26 cellular contexts compared by ENCODE assay signal in genomic region chr1:24097663-24098062, GRCh38. TPM values are rescaled to one million over a fixed set of nuclear protein-coding genes. Genes with fewer than 3 reads are reported as not detected.
"Had no signal": no experiment of that assay in that cellular context is flagged by ENCODE, and none has a peak within 500 bp of the region (broad histone marks: within the 10 kb centered on the region; RNA-seq: fewer than 3 reads in every experiment).

No MANE protein-coding gene starts in this region.

- H3K4me1 ChIP-seq: left lung, right lobe of liver, spleen, tibial nerve, upper lobe of right lung, vagina had no signal

- H3K27ac ChIP-seq: epithelial cell of prostate, esophagus muscularis mucosa, left lung, right lobe of liver, spleen, testis, tibial nerve, upper lobe of right lung, vagina had no signal

- H3K9me3 ChIP-seq: esophagus muscularis mucosa, left lung, right lobe of liver, spleen, testis, tibial nerve, upper lobe of right lung, vagina had no signal

- H3K9me3 Mint-ChIP-seq: dendritic cell treated with granulocyte-macrophage colony-stimulating factor and Interleukin-4, amounts not matched to agents 40 ng/mL and 50 ng/mL, for 4 days; effector memory CD8-positive, alpha-beta T cell; nephron progenitor cell; stimulated activated naive B cell treated with anti-CD40 and anti-IgM and Interleukin-4, amounts not matched to agents 10 μg/mL and 1 μg/mL and 100 μg/mL, for 72 hours; stimulated activated naive CD8-positive, alpha-beta T cell treated with anti-CD3 and anti-CD28 coated beads, Interleukin-15, amount 100 ng/mL, for 72 hours had no signal

- H3K4me3 ChIP-seq: esophagus muscularis mucosa, left lung, right lobe of liver, spleen, testis, tibial nerve, upper lobe of right lung, vagina had no signal

- ATAC-seq: effector memory CD8-positive, alpha-beta T cell; left lung; naive thymus-derived CD4-positive, alpha-beta T cell; right lobe of liver; stimulated activated naive B cell treated with anti-CD40 and anti-IgM and Interleukin-4, amounts not matched to agents 10 μg/mL and 1 μg/mL and 100 μg/mL, for 72 hours; stimulated activated naive CD8-positive, alpha-beta T cell treated with anti-CD3 and anti-CD28 coated beads, Interleukin-15, amount 100 ng/mL, for 72 hours; upper lobe of right lung had no signal

- H3K4me3 Mint-ChIP-seq: dendritic cell treated with granulocyte-macrophage colony-stimulating factor and Interleukin-4, amounts not matched to agents 40 ng/mL and 50 ng/mL, for 4 days; effector memory CD8-positive, alpha-beta T cell; naive thymus-derived CD4-positive, alpha-beta T cell; nephron progenitor cell; stimulated activated naive B cell treated with anti-CD40 and anti-IgM and Interleukin-4, amounts not matched to agents 10 μg/mL and 1 μg/mL and 100 μg/mL, for 72 hours; stimulated activated naive CD8-positive, alpha-beta T cell treated with anti-CD3 and anti-CD28 coated beads, Interleukin-15, amount 100 ng/mL, for 72 hours had no signal

- H3K27me3 ChIP-seq: right lobe of liver, testis, tibial nerve, upper lobe of right lung, vagina had no signal

- H3K36me3 ChIP-seq: left lung, right lobe of liver, spleen, tibial nerve, upper lobe of right lung, vagina had no signal

- DNase-seq: cerebellar nuclear complex; effector memory CD8-positive, alpha-beta T cell; hippocampal formation; kidney glomerular epithelial cell; left lung; naive thymus-derived CD4-positive, alpha-beta T cell; nephron progenitor cell; right lobe of liver; spleen; stimulated activated CD4-positive, alpha-beta T cell treated with anti-CD3 and anti-CD28 coated beads, Interleukin-15, amount 100 ng/mL, for 24 hours; stimulated activated CD4-positive, alpha-beta T cell treated with anti-CD3 and anti-CD28 coated beads, Interleukin-1b, Interleukin-23, amount 100 ng/mL, for 48 hours; stimulated activated CD4-positive, alpha-beta T cell treated with anti-CD3 and anti-CD28 coated beads, Interleukin-4, amount 100 ng/mL, for 4 hours; stimulated activated naive B cell treated with anti-CD40 and anti-IgM and Interleukin-4, amounts not matched to agents 10 μg/mL and 1 μg/mL and 100 μg/mL, for 72 hours; stimulated activated naive CD8-positive, alpha-beta T cell treated with anti-CD3 and anti-CD28 coated beads, Interleukin-15, amount 100 ng/mL, for 72 hours; testis; upper lobe of right lung had no signal

- H3K36me3 Mint-ChIP-seq: naive thymus-derived CD4-positive, alpha-beta T cell; stimulated activated naive B cell treated with anti-CD40 and anti-IgM and Interleukin-4, amounts not matched to agents 10 μg/mL and 1 μg/mL and 100 μg/mL, for 72 hours had no signal

- H3K27ac Mint-ChIP-seq: dendritic cell treated with granulocyte-macrophage colony-stimulating factor and Interleukin-4, amounts not matched to agents 40 ng/mL and 50 ng/mL, for 4 days; effector memory CD8-positive, alpha-beta T cell; naive thymus-derived CD4-positive, alpha-beta T cell; nephron progenitor cell; stimulated activated naive B cell treated with anti-CD40 and anti-IgM and Interleukin-4, amounts not matched to agents 10 μg/mL and 1 μg/mL and 100 μg/mL, for 72 hours; stimulated activated naive CD8-positive, alpha-beta T cell treated with anti-CD3 and anti-CD28 coated beads, Interleukin-15, amount 100 ng/mL, for 72 hours had no signal

- H3K4me1 Mint-ChIP-seq: naive thymus-derived CD4-positive, alpha-beta T cell; stimulated activated naive CD8-positive, alpha-beta T cell treated with anti-CD3 and anti-CD28 coated beads, Interleukin-15, amount 100 ng/mL, for 72 hours had no signal

RNA-seq across cellular contexts. Expression of gene MYOM3, which starts 14.3 kb away (rescaled TPM):
- total RNA-seq: fibroblast of villous mesenchyme; lung microvascular endothelial cell; mononuclear cell; naive thymus-derived CD4-positive, alpha-beta T cell; osteocyte; spleen had no signal

RNA-seq across cellular contexts. Expression of gene IL22RA1, which starts 45.3 kb away (rescaled TPM):
- total RNA-seq: fibroblast of villous mesenchyme; lung microvascular endothelial cell; mesenteric fat pad; mononuclear cell; naive thymus-derived CD4-positive, alpha-beta T cell; osteocyte; spleen; tibial nerve had no signal
